Comparison of ENCODE assay signal across 22 cellular contexts in genomic region chr22:46826438-46826837, GRCh38.
DNase-seq lines count a peak whose midpoint lies in the region; ATAC-seq, FAIRE-seq and TF ChIP-seq lines count a peak whose summit lies in the region.
"Had no signal": no experiment of that assay in that cellular context is flagged by ENCODE, and none has a peak within 500 bp of the region (broad histone marks: within the 10 kb centered on the region; RNA-seq: fewer than 3 reads in every experiment).

No MANE protein-coding gene starts in this region.

- H3K4me3 ChIP-seq in bronchial epithelial cell (ENCODE audit: low read depth, low read length) (no peak overlapping the region), lower lobe of right lung (no peak overlapping the region)
- H3K4me3 ChIP-seq in CD8-positive, alpha-beta T cell (ENCODE audit: low read depth, low read length), result no peak overlapping the region
- H3K4me3 ChIP-seq: A549; BLaER1 treated with 17β-estradiol and CSF1 and Interleukin-3, amounts not matched to agents 10 nM and 100 nM; GM23248 had no signal

- CTCF ChIA-PET in CD8-positive, alpha-beta T cell (lab: Charles Lee), result interaction anchor here (1.7 kb wide), 1 partner anchor 23 kb away, joined by 7 read pairs; no protein-coding TSS in a partner anchor

- no peaks in the 10 kb centered on the region for H3K27me3 Mint-ChIP-seq in glutamatergic neuron (ENCODE audit: unreplicated experiment)
- no peaks in the 10 kb centered on the region for H3K27me3 Mint-ChIP-seq in CD8-positive, alpha-beta T cell (ENCODE audit: low read depth)
- H3K27me3 Mint-ChIP-seq: CD4-positive, alpha-beta T cell had no signal

- DNase-seq in D341Med (ENCODE audit: low spot score), result peak; percentile 11
- DNase-seq in bronchial epithelial cell (ENCODE audit: low read depth), result no peak
- DNase-seq in glutamatergic neuron, result no peak
- no peak for DNase-seq in CD8-positive, alpha-beta T cell
- no peak for DNase-seq in lower lobe of right lung
- DNase-seq: 8988T; ACHN; AML-193; BE2C; Calu3; CD4-positive, alpha-beta T cell; COR-L47; DMS153; DND-41; GM23248 had no signal

- H3K27me3 ChIP-seq in bronchial epithelial cell (ENCODE audit: control insufficient read depth, insufficient read depth, low read length) (no peaks in the 10 kb centered on the region), lower lobe of right lung (ENCODE audit: low read depth) (no peaks in the 10 kb centered on the region)
- no peaks in the 10 kb centered on the region for H3K27me3 ChIP-seq in CD8-positive, alpha-beta T cell (ENCODE audit: insufficient read depth, low read length)
- H3K27me3 ChIP-seq: BE2C; BLaER1 treated with 17β-estradiol and CSF1 and Interleukin-3, amounts not matched to agents 10 nM and 100 nM had no signal

- TF ChIP-seq CTCF in bronchial epithelial cell (IDR thresholded peaks at IDR 0.05; ENCODE audit: insufficient read depth, low read length, severe bottlenecking) (no peak), glutamatergic neuron (IDR thresholded peaks at IDR 0.05; ENCODE audit: partially characterized antibody, unreplicated experiment) (no peak), lower lobe of right lung (IDR thresholded peaks at IDR 0.05) (no peak)
- TF ChIP-seq CTCF in CD8-positive, alpha-beta T cell (IDR thresholded peaks at IDR 0.05), result no peak

- FAIRE-seq in bronchial epithelial cell (lab: Jason Lieb, UNC), result peak; percentile 92
- FAIRE-seq: A549, G401.6, GM12892 had no signal

- H3K27ac ChIP-seq in CD8-positive, alpha-beta T cell (ENCODE audit: low read depth, low read length), result no peak overlapping the region
- no peak overlapping the region for H3K27ac ChIP-seq in lower lobe of right lung
- H3K27ac ChIP-seq: BLaER1 treated with 17β-estradiol and CSF1 and Interleukin-3, amounts not matched to agents 10 nM and 100 nM; GM23248 had no signal

- H3K4me3 Mint-ChIP-seq in glutamatergic neuron (ENCODE audit: unreplicated experiment), result no peak overlapping the region
- H3K4me3 Mint-ChIP-seq in CD8-positive, alpha-beta T cell, result no peak overlapping the region
- H3K4me3 Mint-ChIP-seq: CD14-positive monocyte; CD4-positive, alpha-beta T cell; H9 had no signal

- no peak for ATAC-seq in CD8-positive, alpha-beta T cell
- ATAC-seq in GM21381 (IDR thresholded peaks at IDR 0.05; ENCODE audit: unreplicated experiment) (no peak), lower lobe of right lung (no peak)
- ATAC-seq: A549 had no signal

- peaks cover 6% of the 10 kb centered on the region for H3K4me1 Mint-ChIP-seq in glutamatergic neuron (ENCODE audit: low read depth, unreplicated experiment)
- H3K4me1 Mint-ChIP-seq in CD8-positive, alpha-beta T cell (ENCODE audit: low read depth), result peaks cover 34% of the 10 kb centered on the region

- POLR2A ChIA-PET in CD8-positive, alpha-beta T cell (lab: Charles Lee), result no interaction called here

- intact Hi-C loops in CD8-positive, alpha-beta T cell (cut with DNase I, micrococcal nuclease), result no loop called here
- intact Hi-C loops in lower lobe of right lung (cut with DNase I), result no loop called here

- peak overlapping the region; percentile 4 for H3K27ac Mint-ChIP-seq in glutamatergic neuron (ENCODE audit: unreplicated experiment)
- no peak overlapping the region for H3K27ac Mint-ChIP-seq in CD8-positive, alpha-beta T cell
- H3K27ac Mint-ChIP-seq: CD4-positive, alpha-beta T cell had no signal

- no peaks in the 10 kb centered on the region for H3K9me3 ChIP-seq in CD8-positive, alpha-beta T cell (ENCODE audit: low read length)
- H3K9me3 ChIP-seq in lower lobe of right lung, result no peaks in the 10 kb centered on the region
- H3K9me3 ChIP-seq: A549, BE2C had no signal

- H3K36me3 Mint-ChIP-seq in glutamatergic neuron (ENCODE audit: unreplicated experiment), result peaks cover 13% of the 10 kb centered on the region
- H3K36me3 Mint-ChIP-seq in CD8-positive, alpha-beta T cell, result peaks cover 76% of the 10 kb centered on the region

- H3K36me3 ChIP-seq in bronchial epithelial cell (ENCODE audit: control insufficient read depth, insufficient read depth, low read length), result peaks cover 3% of the 10 kb centered on the region
- H3K36me3 ChIP-seq in CD8-positive, alpha-beta T cell (ENCODE audit: insufficient read depth, low read length), result peaks cover 10% of the 10 kb centered on the region
- peaks cover 19% of the 10 kb centered on the region for H3K36me3 ChIP-seq in lower lobe of right lung

- no peaks in the 10 kb centered on the region for H3K4me1 ChIP-seq in CD8-positive, alpha-beta T cell (ENCODE audit: insufficient read depth, low read length)
- H3K4me1 ChIP-seq in lower lobe of right lung, result peaks cover 25% of the 10 kb centered on the region
- H3K4me1 ChIP-seq: BE2C had no signal

- H3K9me3 Mint-ChIP-seq in glutamatergic neuron (ENCODE audit: unreplicated experiment), result peaks cover 10% of the 10 kb centered on the region
- no peaks in the 10 kb centered on the region for H3K9me3 Mint-ChIP-seq in CD8-positive, alpha-beta T cell
- H3K9me3 Mint-ChIP-seq: CD14-positive monocyte; CD4-positive, alpha-beta T cell; H9 had no signal
